ENCODE assay signal across 2 cellular contexts in the genomic region with DNA sequence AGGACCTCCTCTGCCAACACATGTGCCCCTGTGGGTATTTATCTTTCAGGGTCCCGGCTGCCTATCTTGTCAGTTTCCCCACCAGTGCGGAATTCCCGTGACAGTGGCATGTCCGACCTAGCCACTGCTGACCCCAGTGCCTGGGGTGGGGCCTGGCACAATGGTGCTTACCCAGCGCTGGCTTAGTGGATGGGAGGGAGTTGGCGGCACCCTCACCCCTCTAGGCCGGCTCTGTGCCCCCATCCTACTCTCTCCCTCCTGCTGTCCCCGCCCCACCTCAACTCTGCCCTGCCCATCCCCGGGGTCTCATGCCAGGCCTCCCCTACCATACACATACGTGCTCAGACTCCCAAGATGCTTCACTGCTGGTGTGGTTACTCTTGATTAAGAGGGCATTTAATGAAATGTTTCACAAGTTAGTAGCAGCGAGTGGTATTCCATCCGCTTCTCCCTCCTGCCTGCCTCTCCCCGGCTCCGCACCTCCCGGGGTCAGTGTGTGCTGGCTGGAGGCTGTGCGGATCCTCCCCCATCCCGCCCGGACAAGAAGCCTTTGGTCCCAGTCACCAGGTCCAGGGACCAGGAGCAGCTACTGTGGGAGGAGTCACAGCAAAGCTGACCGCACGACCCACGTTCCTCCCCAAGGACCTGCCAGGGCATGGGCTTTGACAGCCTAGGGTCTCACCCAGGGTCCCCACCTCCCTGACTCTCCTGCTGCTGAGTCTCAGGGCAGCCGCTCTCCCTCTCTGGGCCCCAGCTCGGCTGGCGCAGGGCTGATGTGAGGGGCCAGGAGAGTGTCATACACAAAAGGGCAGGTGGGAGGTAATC.
TF ChIP-seq lines count a peak whose summit lies in the region.

No MANE protein-coding gene starts in this region.

TF ChIP-seq in GM23338, 12 proteins besides CTCF, POLR2A, EP300 and RAD21 (continued from another document):
- TF ChIP-seq, protein P1, sequence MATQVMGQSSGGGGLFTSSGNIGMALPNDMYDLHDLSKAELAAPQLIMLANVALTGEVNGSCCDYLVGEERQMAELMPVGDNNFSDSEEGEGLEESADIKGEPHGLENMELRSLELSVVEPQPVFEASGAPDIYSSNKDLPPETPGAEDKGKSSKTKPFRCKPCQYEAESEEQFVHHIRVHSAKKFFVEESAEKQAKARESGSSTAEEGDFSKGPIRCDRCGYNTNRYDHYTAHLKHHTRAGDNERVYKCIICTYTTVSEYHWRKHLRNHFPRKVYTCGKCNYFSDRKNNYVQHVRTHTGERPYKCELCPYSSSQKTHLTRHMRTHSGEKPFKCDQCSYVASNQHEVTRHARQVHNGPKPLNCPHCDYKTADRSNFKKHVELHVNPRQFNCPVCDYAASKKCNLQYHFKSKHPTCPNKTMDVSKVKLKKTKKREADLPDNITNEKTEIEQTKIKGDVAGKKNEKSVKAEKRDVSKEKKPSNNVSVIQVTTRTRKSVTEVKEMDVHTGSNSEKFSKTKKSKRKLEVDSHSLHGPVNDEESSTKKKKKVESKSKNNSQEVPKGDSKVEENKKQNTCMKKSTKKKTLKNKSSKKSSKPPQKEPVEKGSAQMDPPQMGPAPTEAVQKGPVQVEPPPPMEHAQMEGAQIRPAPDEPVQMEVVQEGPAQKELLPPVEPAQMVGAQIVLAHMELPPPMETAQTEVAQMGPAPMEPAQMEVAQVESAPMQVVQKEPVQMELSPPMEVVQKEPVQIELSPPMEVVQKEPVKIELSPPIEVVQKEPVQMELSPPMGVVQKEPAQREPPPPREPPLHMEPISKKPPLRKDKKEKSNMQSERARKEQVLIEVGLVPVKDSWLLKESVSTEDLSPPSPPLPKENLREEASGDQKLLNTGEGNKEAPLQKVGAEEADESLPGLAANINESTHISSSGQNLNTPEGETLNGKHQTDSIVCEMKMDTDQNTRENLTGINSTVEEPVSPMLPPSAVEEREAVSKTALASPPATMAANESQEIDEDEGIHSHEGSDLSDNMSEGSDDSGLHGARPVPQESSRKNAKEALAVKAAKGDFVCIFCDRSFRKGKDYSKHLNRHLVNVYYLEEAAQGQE (IDR thresholded peaks at IDR 0.05; ENCODE audit: unreplicated experiment): no peak

TF ChIP-seq in K562, 482 proteins besides CTCF, POLR2A, EP300 and RAD21 (continued from another document):
- no peak for TF ChIP-seq ZNF407 (IDR thresholded peaks at IDR 0.05; ENCODE audit: low read depth)
- 0 out of 2 replicates have a peak, but pooled peaks have one; percentile 58 for TF ChIP-seq CEBPZ (IDR thresholded peaks at IDR 0.05; ENCODE audit: borderline replicate concordance, low read depth, low read length)
- TF ChIP-seq E2F1 (CRISPR knock-in tag; IDR thresholded peaks at IDR 0.05): peak; percentile 35; the same call in 1 of the 2 replicates
- TF ChIP-seq ZKSCAN1 (IDR thresholded peaks at IDR 0.05; ENCODE audit: low read depth, low read length): 0 out of 2 replicates have a peak, but pooled peaks have one; percentile 11
- TF ChIP-seq MCM5 (IDR thresholded peaks at IDR 0.05; ENCODE audit: low read depth): no peak
